In genomic region chr6:52904562-52905279, GRCh38 we compare ENCODE assay signal across 11 cellular contexts. TPM values are rescaled to one million over a fixed set of nuclear protein-coding genes. Genes with fewer than 3 reads are reported as not detected.
A peak's percentile ranks its signal among the peaks of the same experiment; 100 is the strongest.
DNase-seq lines count a peak whose midpoint lies in the region; ATAC-seq and TF ChIP-seq lines count a peak whose summit lies in the region.
"Had no signal": no experiment of that assay in that cellular context is flagged by ENCODE, and none has a peak within 500 bp of the region (broad histone marks: within the 10 kb centered on the region; RNA-seq: fewer than 3 reads in every experiment).

No MANE protein-coding gene starts in this region.

- H3K4me3 ChIP-seq in GM12865 (ENCODE audit: low read depth, low read length) (no peak overlapping the region), OCI-LY1 (ENCODE audit: low read depth, low read length, poor library complexity, severe bottlenecking) (no peak overlapping the region), fibroblast of pulmonary artery (replicated peaks; ENCODE audit: low read depth, low read length) (no peak overlapping the region), lower leg skin (ENCODE audit: low read depth, poor library complexity, severe bottlenecking) (no peak overlapping the region)
- H3K4me3 ChIP-seq: pancreas had no signal

- no peak overlapping the region for H3K4me2 ChIP-seq in OCI-LY1 (ENCODE audit: low read length)

- no peak for ATAC-seq in esophagus mucosa
- no peak for ATAC-seq in HG02642 (IDR thresholded peaks at IDR 0.05; ENCODE audit: poor library complexity, unreplicated experiment)

- no peak for TF ChIP-seq POLR2A in lower leg skin (IDR thresholded peaks at IDR 0.05)

- no peaks in the 10 kb centered on the region for H3K36me3 ChIP-seq in OCI-LY1 (ENCODE audit: insufficient read depth, low read length)
- H3K36me3 ChIP-seq: pancreas had no signal

- H3K9me2 ChIP-seq in OCI-LY1 (ENCODE audit: low read depth, low read length): no peaks in the 10 kb centered on the region

- 65 to 68% methylated on average over 6 of the region's 6 CpGs for WGBS in lower leg skin, 2 donors

- H3K27me3 ChIP-seq in OCI-LY1 (ENCODE audit: insufficient read depth, low read length): no peaks in the 10 kb centered on the region
- H3K27me3 ChIP-seq: pancreas had no signal

- no peak overlapping the region for H3K27ac ChIP-seq in 22Rv1
- no peak overlapping the region for H3K27ac ChIP-seq in OCI-LY1 (ENCODE audit: low read depth, low read length, poor library complexity, severe bottlenecking)
- H3K27ac ChIP-seq: pancreas had no signal

- H3F3A ChIP-seq in OCI-LY1 (ENCODE audit: insufficient read depth, low read length): no peaks in the 10 kb centered on the region

- H3K9ac ChIP-seq in OCI-LY1 (ENCODE audit: low read length): no peak overlapping the region

- H3K4me1 ChIP-seq in OCI-LY1 (ENCODE audit: insufficient read depth, low read length, severe bottlenecking): no peaks in the 10 kb centered on the region
- H3K4me1 ChIP-seq: Caco-2, pancreas had no signal

- no peaks in the 10 kb centered on the region for H4K20me1 ChIP-seq in OCI-LY1 (ENCODE audit: insufficient read depth, low read length)

- H2AFZ ChIP-seq in OCI-LY1 (ENCODE audit: low read length): no peak overlapping the region

- H3K79me2 ChIP-seq in OCI-LY1 (ENCODE audit: insufficient read depth, low read length): no peaks in the 10 kb centered on the region

- DNase-seq in GM12865 (ENCODE audit: low read depth) (no peak), fibroblast of pulmonary artery (ENCODE audit: low read depth) (peak; percentile 12), NCI-H510A treated with DMSO at 0.1 percent for 48 hours (lab: John Stamatoyannopoulos, UW) (no peak), lower leg skin (ENCODE audit: low spot score in 2 of 2) (no peak)
- DNase-seq: activated CD4-positive, CD25-positive, alpha-beta regulatory T cell treated with anti-CD3 and anti-CD28 coated beads, Interleukin-2, amount 50 U/mL, for 72 hours; pancreas had no signal

- TF ChIP-seq CTCF in 22Rv1 (IDR thresholded peaks at IDR 0.05) (peak; percentile 44), GM12865 (IDR thresholded peaks at IDR 0.05; ENCODE audit: insufficient read depth, low read depth, low read length, missing control alignments) (peak; percentile 15), OCI-LY1 (IDR thresholded peaks at IDR 0.05; ENCODE audit: low read length) (peak; percentile 48), fibroblast of pulmonary artery (IDR thresholded peaks at IDR 0.05; ENCODE audit: low read length, missing control alignments) (peak; percentile 40), lower leg skin (IDR thresholded peaks at IDR 0.05) (no peak)

- intact Hi-C loops in lower leg skin (cut with DNase I; ENCODE audit: low total_unique reads): no loop called here

- no peaks in the 10 kb centered on the region for H3K9me3 ChIP-seq in OCI-LY1 (ENCODE audit: low read length)
- H3K9me3 ChIP-seq: pancreas had no signal

RNA-seq across cellular contexts. Expression of gene GSTA3, which starts 4.8 kb away (rescaled TPM):
- not detected for total RNA-seq in esophagus mucosa
- 10 to 100 TPM; 13.3 to 17.8 (median 16.0) TPM for total RNA-seq in lower leg skin
- total RNA-seq: Caco-2, pancreas had no signal

Comparison
In these comparisons a context has a peak if more than half of its experiments do, and no peak if none do; other contexts are left out.
1. CTCF ChIP-seq: peak in 22Rv1 (single experiment), GM12865 (single experiment), OCI-LY1 (single experiment) and fibroblast of pulmonary artery (single experiment); none in lower leg skin (0 of 3).
2. RNA of gene GSTA3, which starts 4.8 kb away (total RNA-seq): 13.3 to 17.8 TPM in lower leg skin; not detected in esophagus mucosa (single experiment); every median in the first group is over 10 times any median in the second.